ENCODE assay signal across 1 cellular context in genomic region chr19:19662866-19663291, GRCh38.
TF ChIP-seq lines count a peak whose summit lies in the region.

No MANE protein-coding gene starts in this region.

TF ChIP-seq in neural cell, 6 proteins besides CTCF, POLR2A, EP300 and RAD21 (continued from another document):
- TF ChIP-seq REST (IDR thresholded peaks at IDR 0.05; ENCODE audit: borderline replicate concordance): no peak
- no peak for TF ChIP-seq POLR2AphosphoS5 (IDR thresholded peaks at IDR 0.05)
- no peak for TF ChIP-seq MXI1 (conservative IDR thresholded peaks at IDR 0.05; ENCODE audit: poor library complexity, severe bottlenecking)
- TF ChIP-seq EZH2 (IDR thresholded peaks at IDR 0.05; ENCODE audit: borderline replicate concordance, insufficient read depth, low read length, poor library complexity, severe bottlenecking): no peak
